8 cellular contexts compared by ENCODE assay signal in the genomic region with DNA sequence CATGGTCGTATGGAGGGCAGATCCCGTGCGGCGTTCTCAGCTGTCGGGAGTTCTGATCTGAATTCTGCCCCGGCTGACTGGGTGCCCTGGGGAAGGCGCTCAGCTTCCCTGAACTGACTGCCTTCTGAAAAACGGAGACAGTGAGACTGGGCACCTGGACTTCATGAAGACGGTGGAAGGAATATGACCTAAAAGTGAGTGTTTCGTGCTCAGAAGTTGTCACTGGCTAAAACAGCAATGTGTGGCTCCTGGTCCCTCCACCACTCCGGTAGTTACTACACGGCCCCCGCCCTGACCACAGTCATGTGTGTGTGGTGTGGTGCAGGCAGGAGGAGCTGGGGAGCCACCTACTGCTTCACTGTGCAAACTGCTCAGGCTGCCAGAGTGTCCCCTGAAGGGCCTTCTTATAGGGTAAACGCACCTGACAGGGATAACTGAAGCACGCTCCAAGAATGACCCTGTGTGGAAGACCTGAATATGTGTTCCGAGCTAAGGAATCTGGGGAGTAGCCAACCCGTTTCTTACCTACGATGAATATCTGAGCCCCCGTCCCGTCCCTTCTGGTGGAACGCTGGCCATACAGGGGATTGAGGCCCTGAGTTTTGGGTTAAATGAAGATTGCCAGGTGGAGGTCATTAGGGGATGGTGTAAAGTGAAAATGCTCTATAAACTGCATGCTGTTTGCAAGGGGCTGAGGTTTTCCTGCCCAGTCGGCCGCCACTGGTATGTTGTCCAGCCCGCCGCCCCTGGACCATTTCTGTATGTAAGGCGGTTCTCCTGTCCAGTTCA. TPM values are rescaled to one million over a fixed set of nuclear protein-coding genes. Genes with fewer than 3 reads are reported as not detected.
DNase-seq lines count a peak whose midpoint lies in the region; ATAC-seq, FAIRE-seq and TF ChIP-seq lines count a peak whose summit lies in the region.

No MANE protein-coding gene starts in this region.

- H3K4me1 ChIP-seq in SJCRH30: no peaks in the 10 kb centered on the region

- no peaks in the 10 kb centered on the region for H3K9me3 ChIP-seq in SJCRH30 (replicated peaks)

- H3K36me3 ChIP-seq in SJCRH30: no peaks in the 10 kb centered on the region

- FAIRE-seq in D721Med (lab: Jason Lieb, UNC): no peak

- no peak overlapping the region for H3K4me3 ChIP-seq in SJCRH30

- intact Hi-C loops in sciatic nerve (cut with DNase I): no loop called here

- H3K27me3 Mint-ChIP-seq in activated naive CD8-positive, alpha-beta T cell treated with anti-CD3 and anti-CD28 coated beads, Interleukin-2, amount 50 U/mL, for 24 hours: peaks cover 17% of the 10 kb centered on the region

- peaks cover 44% of the 10 kb centered on the region for H3K27me3 ChIP-seq in SJCRH30

- no peak overlapping the region for H3K4me3 Mint-ChIP-seq in activated naive CD8-positive, alpha-beta T cell treated with anti-CD3 and anti-CD28 coated beads, Interleukin-2, amount 50 U/mL, for 24 hours

- H3K27ac ChIP-seq in SJCRH30: no peak overlapping the region

- peak; percentile 47 for TF ChIP-seq CTCF in D721Med (IDR thresholded peaks at IDR 0.05; ENCODE audit: insufficient read depth, missing control alignments)

- peaks cover 4% of the 10 kb centered on the region for H3K4me1 Mint-ChIP-seq in activated naive CD8-positive, alpha-beta T cell treated with anti-CD3 and anti-CD28 coated beads, Interleukin-2, amount 50 U/mL, for 24 hours

- DNase-seq in D721Med (ENCODE audit: insufficient read length, low spot score): no peak
- DNase-seq in HUDEP-2 (lab: John Stamatoyannopoulos, UW; ENCODE audit: unreplicated experiment in 76 of 76): peak in 59 of 76 experiments; percentile 4 to 74 (median 33)
- DNase-seq in SJCRH30: peak; percentile 64 to 66
- peak; percentile 60 for DNase-seq in activated naive CD8-positive, alpha-beta T cell treated with anti-CD3 and anti-CD28 coated beads, Interleukin-2, amount 50 U/mL, for 24 hours
- peak; percentile 63 for DNase-seq in hepatic stellate cell (ENCODE audit: low spot score)
- DNase-seq in sciatic nerve (ENCODE audit: low spot score): peak; percentile 77
- DNase-seq in NCI-H1694 treated with DMSO at 0.1 percent for 48 hours (lab: John Stamatoyannopoulos, UW): no peak

- H3K36me3 Mint-ChIP-seq in activated naive CD8-positive, alpha-beta T cell treated with anti-CD3 and anti-CD28 coated beads, Interleukin-2, amount 50 U/mL, for 24 hours (ENCODE audit: low read depth): no peaks in the 10 kb centered on the region

- no peak overlapping the region for H3K27ac Mint-ChIP-seq in activated naive CD8-positive, alpha-beta T cell treated with anti-CD3 and anti-CD28 coated beads, Interleukin-2, amount 50 U/mL, for 24 hours

- no peaks in the 10 kb centered on the region for H3K9me3 Mint-ChIP-seq in activated naive CD8-positive, alpha-beta T cell treated with anti-CD3 and anti-CD28 coated beads, Interleukin-2, amount 50 U/mL, for 24 hours

- ATAC-seq in activated naive CD8-positive, alpha-beta T cell treated with anti-CD3 and anti-CD28 coated beads, Interleukin-2, amount 50 U/mL, for 24 hours: peak; percentile 95
- ATAC-seq in sciatic nerve (peak; percentile 93), GM18867 (IDR thresholded peaks at IDR 0.05; ENCODE audit: unreplicated experiment) (no peak)

RNA-seq across cellular contexts. Expression of gene MYOM3, which starts 0.6 kb away (rescaled TPM):
- 0.03 TPM in 1 of 2 replicates, not detected in the other for total RNA-seq in SJCRH30 (2014; rRNA removed; shearing (Covaris generic))
- 0.62 TPM for total RNA-seq in sciatic nerve

RNA-seq across cellular contexts. Expression of gene IL22RA1, which starts 30.4 kb away (rescaled TPM):
- not detected in 2 replicates for total RNA-seq in SJCRH30 (2014; rRNA removed; shearing (Covaris generic))
- total RNA-seq in sciatic nerve: not detected

Comparison
In these comparisons a context has a peak if more than half of its experiments do, and no peak if none do; other contexts are left out.
1. DNase-seq: peak in HUDEP-2 (59 of 76), SJCRH30 (2 of 2), activated naive CD8-positive, alpha-beta T cell treated with anti-CD3 and anti-CD28 coated beads, Interleukin-2, amount 50 U/mL, for 24 hours (single experiment), hepatic stellate cell (single experiment) and sciatic nerve (single experiment); none in D721Med (single experiment) and NCI-H1694 treated with DMSO at 0.1 percent for 48 hours (single experiment).